In the genomic region with DNA sequence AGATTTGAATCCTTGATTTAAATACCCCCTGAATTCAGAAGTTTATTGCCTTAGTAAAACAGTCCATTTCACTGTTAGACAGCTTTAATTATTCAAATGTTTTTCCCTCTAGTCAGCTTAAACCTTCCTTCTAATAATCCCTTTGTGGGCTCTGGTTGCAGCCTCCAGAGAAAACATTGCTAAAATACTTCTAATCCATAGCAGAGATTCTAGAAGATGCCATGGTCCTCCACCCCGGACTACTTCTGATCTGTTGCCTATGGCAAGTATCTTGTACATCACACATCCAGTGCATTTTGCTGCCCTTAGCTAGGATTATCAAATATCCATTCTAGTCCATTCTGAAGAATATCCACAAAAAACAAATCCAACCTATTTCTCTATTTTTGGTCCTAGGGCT, we compare ENCODE assay signal across 18 cellular contexts.
DNase-seq lines count a peak whose midpoint lies in the region; ATAC-seq, FAIRE-seq and TF ChIP-seq lines count a peak whose summit lies in the region.
"Had no signal": no experiment of that assay in that cellular context is flagged by ENCODE, and none has a peak within 500 bp of the region (broad histone marks: within the 10 kb centered on the region; RNA-seq: fewer than 3 reads in every experiment).

No MANE protein-coding gene starts in this region.

- H3K4me3 ChIP-seq in astrocyte (ENCODE audit: insufficient read depth, low read depth, low read length), result no peak overlapping the region
- H3K4me3 ChIP-seq in mesenchymal stem cell (ENCODE audit: insufficient read depth in 1 of 2, low read depth in 1 of 2, low read length in 2 of 2), result no peak overlapping the region
- H3K4me3 ChIP-seq in thyroid gland (replicated peaks in 1 of 3), result no peak overlapping the region
- H3K4me3 ChIP-seq: spleen had no signal

- no peak overlapping the region for H2BK12ac ChIP-seq in mesenchymal stem cell (ENCODE audit: low read length in 2 of 2)

- H3K27ac Mint-ChIP-seq in astrocyte (ENCODE audit: unreplicated experiment), result peak overlapping the region; percentile 67
- H3K27ac Mint-ChIP-seq in activated CD4-positive, alpha-beta T cell treated with anti-CD3 and anti-CD28 coated beads, Interleukin-2, amount 10 ng/mL, durations not matched to agents 7 days and 5 days, result no peak overlapping the region
- H3K27ac Mint-ChIP-seq: activated naive CD8-positive, alpha-beta T cell; activated T-cell treated with anti-CD3 and anti-CD28 coated beads, Interleukin-2, amount 50 U/mL, for 24 hours; stimulated activated memory B cell treated with anti-CD40 and anti-IgM and Interleukin-4, amounts not matched to agents 10 μg/mL and 1 μg/mL and 100 μg/mL, for 72 hours had no signal

- H2BK5ac ChIP-seq in mesenchymal stem cell (ENCODE audit: low read depth, low read length, poor library complexity, severe bottlenecking), result no peak overlapping the region

- H3K4me1 ChIP-seq in astrocyte (ENCODE audit: insufficient read depth, low read length) (peaks cover 11% of the 10 kb centered on the region), mesenchymal stem cell (ENCODE audit: control insufficient read depth, insufficient read depth, low read depth, low read length) (peaks cover 11% of the 10 kb centered on the region), thyroid gland (peaks cover 18 to 25% of the 10 kb centered on the region in 2 donors)

- H4K20me1 ChIP-seq in astrocyte (ENCODE audit: insufficient read depth, low read length), result no peaks in the 10 kb centered on the region

- peaks cover 19% of the 10 kb centered on the region for H3K27me3 Mint-ChIP-seq in astrocyte (ENCODE audit: low read depth, unreplicated experiment)
- H3K27me3 Mint-ChIP-seq in activated CD4-positive, alpha-beta T cell treated with anti-CD3 and anti-CD28 coated beads, Interleukin-2, amount 10 ng/mL, durations not matched to agents 7 days and 5 days, result peaks cover 5% of the 10 kb centered on the region
- H3K27me3 Mint-ChIP-seq: activated T-cell treated with anti-CD3 and anti-CD28 coated beads, Interleukin-2, amount 50 U/mL, for 24 hours had no signal

- H3K9ac ChIP-seq in astrocyte (ENCODE audit: low read length) (no peak overlapping the region), mesenchymal stem cell (ENCODE audit: low read length) (peak overlapping the region; percentile 77)

- H2AFZ ChIP-seq in astrocyte (ENCODE audit: low read depth, low read length) (no peak overlapping the region), mesenchymal stem cell (ENCODE audit: low read depth, low read length) (no peak overlapping the region)

- WGBS in mesenchymal stem cell, result 0% methylated on average over 1 of the region's 1 CpG
- WGBS in thyroid gland, 2 donors, result 2 to 27% methylated on average over 1 of the region's 1 CpG

- no peaks in the 10 kb centered on the region for H3K9me3 Mint-ChIP-seq in astrocyte (ENCODE audit: unreplicated experiment)
- H3K9me3 Mint-ChIP-seq in activated CD4-positive, alpha-beta T cell treated with anti-CD3 and anti-CD28 coated beads, Interleukin-2, amount 10 ng/mL, durations not matched to agents 7 days and 5 days, result no peaks in the 10 kb centered on the region
- H3K9me3 Mint-ChIP-seq: activated T-cell treated with anti-CD3 and anti-CD28 coated beads, Interleukin-2, amount 50 U/mL, for 24 hours; stimulated activated memory B cell treated with anti-CD40 and anti-IgM and Interleukin-4, amounts not matched to agents 10 μg/mL and 1 μg/mL and 100 μg/mL, for 72 hours had no signal

- no peak overlapping the region for H4K91ac ChIP-seq in mesenchymal stem cell (ENCODE audit: low read length)

- H3K14ac ChIP-seq in mesenchymal stem cell (ENCODE audit: low read length in 2 of 2), result no peak overlapping the region

- H3K4me2 ChIP-seq in astrocyte (ENCODE audit: low read length) (peak overlapping the region; percentile 10), mesenchymal stem cell (ENCODE audit: low read length, poor library complexity, severe bottlenecking) (no peak overlapping the region)

- H3K4ac ChIP-seq in mesenchymal stem cell (ENCODE audit: low read depth in 1 of 2, low read length in 2 of 2), result no peak overlapping the region

- ATAC-seq in esophagus mucosa, result no peak
- no peak for ATAC-seq in GM18867 (IDR thresholded peaks at IDR 0.05; ENCODE audit: unreplicated experiment)
- ATAC-seq in HG03432 (IDR thresholded peaks at IDR 0.05; ENCODE audit: unreplicated experiment), result no peak
- ATAC-seq: stimulated activated memory B cell treated with anti-CD40 and anti-IgM and Interleukin-4, amounts not matched to agents 10 μg/mL and 1 μg/mL and 100 μg/mL, for 72 hours had no signal

- no peak overlapping the region for H3K18ac ChIP-seq in mesenchymal stem cell (ENCODE audit: low read depth in 1 of 2, low read length in 2 of 2)

- no peak overlapping the region for H2BK15ac ChIP-seq in mesenchymal stem cell (ENCODE audit: low read depth, poor library complexity, severe bottlenecking)

- H3K27ac ChIP-seq in astrocyte (ENCODE audit: low read depth, low read length), result no peak overlapping the region
- peak overlapping the region; percentile 47 for H3K27ac ChIP-seq in mesenchymal stem cell (ENCODE audit: low read length, poor library complexity, severe bottlenecking)
- peak overlapping the region; percentile 19 to 57 (median 57) for H3K27ac ChIP-seq in thyroid gland

- H4K8ac ChIP-seq in mesenchymal stem cell (ENCODE audit: low read length), result no peak overlapping the region

- no peak for TF ChIP-seq POLR2A in thyroid gland (IDR thresholded peaks at IDR 0.05)

- peak; percentile 67 for FAIRE-seq in astrocyte (lab: Jason Lieb, UNC)

- TF ChIP-seq CTCF in astrocyte (IDR thresholded peaks at IDR 0.05; ENCODE audit: insufficient read depth, low read depth, low read length) (no peak), thyroid gland (IDR thresholded peaks at IDR 0.05) (no peak)

- no peaks in the 10 kb centered on the region for H3K36me3 Mint-ChIP-seq in astrocyte (ENCODE audit: low read depth, unreplicated experiment)
- no peaks in the 10 kb centered on the region for H3K36me3 Mint-ChIP-seq in activated CD4-positive, alpha-beta T cell treated with anti-CD3 and anti-CD28 coated beads, Interleukin-2, amount 10 ng/mL, durations not matched to agents 7 days and 5 days (ENCODE audit: low read depth)
- H3K36me3 Mint-ChIP-seq: stimulated activated memory B cell treated with anti-CD40 and anti-IgM and Interleukin-4, amounts not matched to agents 10 μg/mL and 1 μg/mL and 100 μg/mL, for 72 hours had no signal

- H3K79me2 ChIP-seq in astrocyte (ENCODE audit: insufficient read depth, low read length), result no peaks in the 10 kb centered on the region

- intact Hi-C loops in thyroid gland (cut with DNase I), result loop anchor here (5.0 kb wide), 1 partner anchor 60 kb away; no protein-coding TSS in a partner anchor

- H3K4me1 Mint-ChIP-seq in astrocyte (ENCODE audit: low read depth, unreplicated experiment), result peaks cover 20% of the 10 kb centered on the region
- H3K4me1 Mint-ChIP-seq in activated CD4-positive, alpha-beta T cell treated with anti-CD3 and anti-CD28 coated beads, Interleukin-2, amount 10 ng/mL, durations not matched to agents 7 days and 5 days, result no peaks in the 10 kb centered on the region
- H3K4me1 Mint-ChIP-seq: stimulated activated memory B cell treated with anti-CD40 and anti-IgM and Interleukin-4, amounts not matched to agents 10 μg/mL and 1 μg/mL and 100 μg/mL, for 72 hours had no signal

- no peak overlapping the region for H3K23ac ChIP-seq in mesenchymal stem cell (ENCODE audit: low read length in 2 of 2)

- H2AK5ac ChIP-seq in mesenchymal stem cell (ENCODE audit: low read length, severe bottlenecking), result no peak overlapping the region

- H3K79me1 ChIP-seq in mesenchymal stem cell (replicated peaks; ENCODE audit: low read length, poor library complexity, severe bottlenecking), result no peaks in the 10 kb centered on the region

- DNase-seq in EL (peak; percentile 44), astrocyte (ENCODE audit: low read depth) (peak; percentile 36), mesenchymal stem cell (no peak), thyroid gland (no peak)
- no peak for DNase-seq in activated CD4-positive, alpha-beta T cell treated with anti-CD3 and anti-CD28 coated beads, Interleukin-2, amount 10 ng/mL, durations not matched to agents 7 days and 5 days
- DNase-seq: activated CD4-positive, alpha-beta T cell treated with anti-CD3 and anti-CD28 coated beads, Interleukin-2, amount 50 U/mL, for 4 hours; activated T-cell treated with anti-CD3 and anti-CD28 coated beads, Interleukin-2, amount 50 U/mL, for 24 hours; glutamatergic neuron; Karpas-422; NCI-H1436 treated with DMSO at 0.1 percent for 48 hours; NCI-H2227 treated with DMSO at 0.1 percent for 48 hours; spleen; T-helper 9 cell had no signal

- H3K9me3 ChIP-seq in astrocyte (ENCODE audit: insufficient read depth, low read depth, low read length) (no peaks in the 10 kb centered on the region), mesenchymal stem cell (ENCODE audit: control insufficient read depth, low read length) (no peaks in the 10 kb centered on the region), thyroid gland (no peaks in the 10 kb centered on the region)
- H3K9me3 ChIP-seq: spleen had no signal

- POLR2A ChIA-PET in activated CD4-positive, alpha-beta T cell treated with anti-CD3 and anti-CD28 coated beads, Interleukin-2, amount 10 ng/mL, durations not matched to agents 7 days and 5 days (lab: Charles Lee), result no interaction called here

- H3K4me3 Mint-ChIP-seq in astrocyte (ENCODE audit: unreplicated experiment), result no peak overlapping the region
- no peak overlapping the region for H3K4me3 Mint-ChIP-seq in activated CD4-positive, alpha-beta T cell treated with anti-CD3 and anti-CD28 coated beads, Interleukin-2, amount 10 ng/mL, durations not matched to agents 7 days and 5 days
- H3K4me3 Mint-ChIP-seq: activated naive CD8-positive, alpha-beta T cell; activated T-cell treated with anti-CD3 and anti-CD28 coated beads, Interleukin-2, amount 50 U/mL, for 24 hours; stimulated activated memory B cell treated with anti-CD40 and anti-IgM and Interleukin-4, amounts not matched to agents 10 μg/mL and 1 μg/mL and 100 μg/mL, for 72 hours had no signal

- CTCF ChIA-PET in activated CD4-positive, alpha-beta T cell treated with anti-CD3 and anti-CD28 coated beads, Interleukin-2, amount 10 ng/mL, durations not matched to agents 7 days and 5 days (lab: Charles Lee), result no interaction called here

- H3K36me3 ChIP-seq in astrocyte (ENCODE audit: insufficient read depth, low read length) (no peaks in the 10 kb centered on the region), mesenchymal stem cell (ENCODE audit: control insufficient read depth in 1 of 2, insufficient read depth in 2 of 2, low read depth in 1 of 2, low read length in 2 of 2) (no peaks in the 10 kb centered on the region), thyroid gland (no peaks in the 10 kb centered on the region)
- H3K36me3 ChIP-seq: spleen had no signal

- peaks cover 4% of the 10 kb centered on the region for H3K27me3 ChIP-seq in astrocyte (ENCODE audit: insufficient read depth, low read length)
- H3K27me3 ChIP-seq in mesenchymal stem cell (ENCODE audit: control insufficient read depth in 1 of 2, insufficient read depth in 1 of 2, low read length in 2 of 2), result peaks cover 0 to 5% of the 10 kb centered on the region in 2 experiments
- H3K27me3 ChIP-seq in thyroid gland, result no peaks in the 10 kb centered on the region
- H3K27me3 ChIP-seq: spleen had no signal

- no peak overlapping the region for H2BK120ac ChIP-seq in mesenchymal stem cell (ENCODE audit: low read depth, low read length)

Comparison
In these comparisons a context has a peak if more than half of its experiments do, and no peak if none do; other contexts are left out.
1. DNase-seq: peak in EL (single experiment) and astrocyte (single experiment); none in mesenchymal stem cell (single experiment), thyroid gland (0 of 2) and activated CD4-positive, alpha-beta T cell treated with anti-CD3 and anti-CD28 coated beads, Interleukin-2, amount 10 ng/mL, durations not matched to agents 7 days and 5 days (single experiment).